11 cellular contexts compared by ENCODE assay signal in genomic region chr5:80185095-80185494, GRCh38.
A peak's percentile ranks its signal among the peaks of the same experiment; 100 is the strongest.
DNase-seq lines count a peak whose midpoint lies in the region; ATAC-seq, FAIRE-seq and TF ChIP-seq lines count a peak whose summit lies in the region.
"Had no signal": no experiment of that assay in that cellular context is flagged by ENCODE, and none has a peak within 500 bp of the region (broad histone marks: within the 10 kb centered on the region; RNA-seq: fewer than 3 reads in every experiment).

No MANE protein-coding gene starts in this region.

- H3K4me1 ChIP-seq in BLaER1 treated with 17β-estradiol and CSF1 and Interleukin-3, amounts not matched to agents 10 nM and 100 nM: peaks cover 97 to 100% (median 100%) of the 10 kb centered on the region in 10 experiments
- peaks cover 82% of the 10 kb centered on the region for H3K4me1 ChIP-seq in HUES6 (ENCODE audit: control insufficient read depth, insufficient read depth, low read length)
- H3K4me1 ChIP-seq in mucosa of rectum (ENCODE audit: control insufficient read depth in 2 of 2, insufficient read depth in 2 of 2, low read length in 2 of 2): peaks cover 45 to 54% of the 10 kb centered on the region in 2 donors
- H3K4me1 ChIP-seq in right atrium auricular region: peaks cover 0 to 37% of the 10 kb centered on the region in 2 donors

- H3K4me3 Mint-ChIP-seq in activated naive CD8-positive, alpha-beta T cell: peak overlapping the region; percentile 46

- H3K4me1 Mint-ChIP-seq in activated naive CD8-positive, alpha-beta T cell (ENCODE audit: low read depth): peaks cover 92% of the 10 kb centered on the region

- peaks cover 0 to 25% (median 6%) of the 10 kb centered on the region in 11 experiments; a peak in 9 of 22 replicates for H3K36me3 ChIP-seq in BLaER1 treated with 17β-estradiol and CSF1 and Interleukin-3, amounts not matched to agents 10 nM and 100 nM
- H3K36me3 ChIP-seq in HUES6 (ENCODE audit: control insufficient read depth, insufficient read depth, low read length) (peaks cover 7% of the 10 kb centered on the region; the same call in 1 of the 2 replicates), mucosa of rectum (ENCODE audit: control insufficient read depth in 2 of 2, insufficient read depth in 2 of 2, low read length in 2 of 2) (no peaks in the 10 kb centered on the region), right atrium auricular region (no peaks in the 10 kb centered on the region)
- H3K36me3 ChIP-seq: BE2C had no signal

- no peaks in the 10 kb centered on the region for H3K9me3 Mint-ChIP-seq in activated naive CD8-positive, alpha-beta T cell (ENCODE audit: low read depth)

- FAIRE-seq in urothelium cell line (lab: Jason Lieb, UNC): no peak
- FAIRE-seq: small intestine had no signal

- H3K36me3 Mint-ChIP-seq in activated naive CD8-positive, alpha-beta T cell: peaks cover 3% of the 10 kb centered on the region

- H3K27ac ChIP-seq in BLaER1 treated with 17β-estradiol and CSF1 and Interleukin-3, amounts not matched to agents 10 nM and 100 nM: peak overlapping the region in 10 of 11 experiments; percentile 8 to 95 (median 86); a peak in 19 of 22 replicates
- H3K27ac ChIP-seq in HUES6 (ENCODE audit: low read depth, low read length): peak overlapping the region; percentile 92
- peak overlapping the region; percentile 33 to 77 for H3K27ac ChIP-seq in mucosa of rectum (ENCODE audit: low read depth in 2 of 2, low read length in 2 of 2)
- H3K27ac ChIP-seq in right atrium auricular region: no peak overlapping the region

- DNase-seq in middle frontal gyrus (ENCODE audit: extremely low spot score, low spot score): no peak
- DNase-seq in right atrium auricular region (ENCODE audit: low spot score): no peak
- DNase-seq in urothelium cell line (ENCODE audit: low spot score): no peak
- DNase-seq: activated gamma-delta T cell, BE2C had no signal

- peak overlapping the region; percentile 75 to 99 (median 92) for H3K4me2 ChIP-seq in BLaER1 treated with 17β-estradiol and CSF1 and Interleukin-3, amounts not matched to agents 10 nM and 100 nM

- H4K20me1 ChIP-seq in BLaER1 treated with 17β-estradiol and CSF1 and Interleukin-3, amounts not matched to agents 10 nM and 100 nM: peaks cover 0 to 66% (median 0%) of the 10 kb centered on the region in 11 experiments; a peak in 5 of 22 replicates

- TF ChIP-seq CTCF in right atrium auricular region (IDR thresholded peaks at IDR 0.05): no peak

- H3K27me3 Mint-ChIP-seq in activated naive CD8-positive, alpha-beta T cell: no peaks in the 10 kb centered on the region

- no peaks in the 10 kb centered on the region for H3K27me3 ChIP-seq in BLaER1 treated with 17β-estradiol and CSF1 and Interleukin-3, amounts not matched to agents 10 nM and 100 nM
- H3K27me3 ChIP-seq in HUES6 (ENCODE audit: control insufficient read depth, insufficient read depth, low read length): no peaks in the 10 kb centered on the region
- H3K27me3 ChIP-seq in mucosa of rectum (ENCODE audit: control insufficient read depth in 2 of 2, insufficient read depth in 2 of 2, low read length in 2 of 2): no peaks in the 10 kb centered on the region
- no peaks in the 10 kb centered on the region for H3K27me3 ChIP-seq in right atrium auricular region
- H3K27me3 ChIP-seq: BE2C had no signal

- no peak overlapping the region for H3K4me3 ChIP-seq in BLaER1 treated with 17β-estradiol and CSF1 and Interleukin-3, amounts not matched to agents 10 nM and 100 nM
- H3K4me3 ChIP-seq in HUES6 (ENCODE audit: low read depth, low read length) (peak overlapping the region; percentile 2; the same call in 1 of the 2 replicates), mucosa of rectum (ENCODE audit: low read length in 2 of 2) (no peak overlapping the region), right atrium auricular region (no peak overlapping the region)

- peak overlapping the region; percentile 90 for H3K27ac Mint-ChIP-seq in activated naive CD8-positive, alpha-beta T cell

- H3K9ac ChIP-seq in BLaER1 treated with 17β-estradiol and CSF1 and Interleukin-3, amounts not matched to agents 10 nM and 100 nM: peak overlapping the region in 9 of 11 experiments; percentile 36 to 85 (median 70); a peak in 15 of 22 replicates
- peak overlapping the region; percentile 94 for H3K9ac ChIP-seq in HUES6 (ENCODE audit: low read length)
- H3K9ac ChIP-seq in mucosa of rectum (ENCODE audit: low read depth in 1 of 2, low read length in 2 of 2): no peak overlapping the region

- H3K9me3 ChIP-seq in BLaER1 treated with 17β-estradiol and CSF1 and Interleukin-3, amounts not matched to agents 10 nM and 100 nM (replicated peaks in 1 of 11): no peaks in the 10 kb centered on the region
- H3K9me3 ChIP-seq in HUES6 (ENCODE audit: control insufficient read depth, insufficient read depth, low read depth, low read length) (no peaks in the 10 kb centered on the region), mucosa of rectum (ENCODE audit: control insufficient read depth in 2 of 2, low read length in 2 of 2) (no peaks in the 10 kb centered on the region), right atrium auricular region (no peaks in the 10 kb centered on the region)
- H3K9me3 ChIP-seq: BE2C had no signal

- ATAC-seq in GM21360 (IDR thresholded peaks at IDR 0.05; ENCODE audit: unreplicated experiment): no peak

Comparison
In these comparisons a context has a peak if more than half of its experiments do, and no peak if none do; other contexts are left out.
1. H3K27ac ChIP-seq: peak in BLaER1 treated with 17β-estradiol and CSF1 and Interleukin-3, amounts not matched to agents 10 nM and 100 nM (10 of 11), HUES6 (single experiment) and mucosa of rectum (2 of 2); none in right atrium auricular region (0 of 2).
2. H3K9ac ChIP-seq: peak in BLaER1 treated with 17β-estradiol and CSF1 and Interleukin-3, amounts not matched to agents 10 nM and 100 nM (9 of 11) and HUES6 (single experiment); none in mucosa of rectum (0 of 2).